In genomic region chr13:90564096-90564495, GRCh38 we compare ENCODE assay signal across 29 cellular contexts.
"Had no signal": no experiment of that assay in that cellular context is flagged by ENCODE, and none has a peak within 500 bp of the region (broad histone marks: within the 10 kb centered on the region; RNA-seq: fewer than 3 reads in every experiment).

No MANE protein-coding gene starts in this region.

- H3K4me1 ChIP-seq: neural progenitor cell, pancreas, psoas muscle, right lobe of liver, sigmoid colon, stomach, thyroid gland, tibial nerve, upper lobe of left lung, vagina had no signal

- H3K36me3 Mint-ChIP-seq: naive thymus-derived CD4-positive, alpha-beta T cell; natural killer cell; neural progenitor cell; stimulated activated effector memory CD8-positive, alpha-beta T cell treated with anti-CD3 and anti-CD28 coated beads, Interleukin-12 subunit alpha, Interleukin-12 subunit beta, amount 100 ng/mL, for 72 hours; stimulated activated naive B cell treated with anti-CD40 and anti-IgM and Interleukin-4, amounts not matched to agents 10 μg/mL and 1 μg/mL and 100 μg/mL, for 72 hours had no signal

- H3K27ac Mint-ChIP-seq: naive thymus-derived CD4-positive, alpha-beta T cell; natural killer cell; nephron; neural progenitor cell; progenitor cell of endocrine pancreas; stimulated activated effector memory CD8-positive, alpha-beta T cell treated with anti-CD3 and anti-CD28 coated beads, Interleukin-12 subunit alpha, Interleukin-12 subunit beta, amount 100 ng/mL, for 72 hours; stimulated activated naive B cell treated with anti-CD40 and anti-IgM and Interleukin-4, amounts not matched to agents 10 μg/mL and 1 μg/mL and 100 μg/mL, for 72 hours; stimulated activated naive CD8-positive, alpha-beta T cell treated with anti-CD3 and anti-CD28 coated beads, Interleukin-15, Interleukin-2, amounts not matched to agents 100 ng/mL and 50 ng/mL, for 24 hours had no signal

- H3K36me3 ChIP-seq: neural progenitor cell, neutrophil, pancreas, right lobe of liver, sigmoid colon, stomach, thoracic aorta, thyroid gland, tibial nerve, upper lobe of left lung, vagina had no signal

- H3K27ac ChIP-seq: neural progenitor cell, neutrophil, pancreas, psoas muscle, right lobe of liver, sigmoid colon, stomach, thoracic aorta, thyroid gland, tibial nerve, upper lobe of left lung, vagina had no signal

- H3K9me3 Mint-ChIP-seq: neural progenitor cell had no signal

- H2AFZ ChIP-seq: neural progenitor cell had no signal

- H3K4me1 Mint-ChIP-seq: natural killer cell; nephron; neural progenitor cell; stimulated activated effector memory CD8-positive, alpha-beta T cell treated with anti-CD3 and anti-CD28 coated beads, Interleukin-12 subunit alpha, Interleukin-12 subunit beta, amount 100 ng/mL, for 72 hours; stimulated activated naive B cell treated with anti-CD40 and anti-IgM and Interleukin-4, amounts not matched to agents 10 μg/mL and 1 μg/mL and 100 μg/mL, for 72 hours had no signal

- DNase-seq: naive thymus-derived CD4-positive, alpha-beta T cell; natural killer cell; nucleus accumbens; psoas muscle; right lobe of liver; sigmoid colon; small intestine; stimulated activated CD4-positive, alpha-beta T cell treated with anti-CD3 and anti-CD28 coated beads, Interleukin-15, amount 100 ng/mL, for 24 hours; stimulated activated CD4-positive, alpha-beta T cell treated with anti-CD3 and anti-CD28 coated beads, Interleukin-2, amount 100 ng/mL, for 24 hours; stimulated activated CD4-positive, alpha-beta T cell treated with anti-CD3 and anti-CD28 coated beads, Interleukin-2, amount 100 ng/mL, for 48 hours; stimulated activated CD4-positive, alpha-beta T cell treated with anti-CD3 and anti-CD28 coated beads, Interleukin-4, amount 100 ng/mL, for 24 hours; stimulated activated naive B cell treated with anti-CD40 and anti-IgM and Interleukin-4, amounts not matched to agents 10 μg/mL and 1 μg/mL and 100 μg/mL, for 72 hours; stimulated activated naive CD4-positive, alpha-beta T cell treated with Interleukin-2 at 50 U/mL for 16 hours; stomach; thyroid gland; trophoblast cell had no signal

- H3K27me3 Mint-ChIP-seq: naive thymus-derived CD4-positive, alpha-beta T cell; progenitor cell of endocrine pancreas; stimulated activated naive B cell treated with anti-CD40 and anti-IgM and Interleukin-4, amounts not matched to agents 10 μg/mL and 1 μg/mL and 100 μg/mL, for 72 hours; stimulated activated naive CD8-positive, alpha-beta T cell treated with anti-CD3 and anti-CD28 coated beads, Interleukin-15, Interleukin-2, amounts not matched to agents 100 ng/mL and 50 ng/mL, for 24 hours had no signal

- H3K4me3 Mint-ChIP-seq: naive thymus-derived CD4-positive, alpha-beta T cell; natural killer cell; nephron; neural progenitor cell; stimulated activated effector memory CD8-positive, alpha-beta T cell treated with anti-CD3 and anti-CD28 coated beads, Interleukin-12 subunit alpha, Interleukin-12 subunit beta, amount 100 ng/mL, for 72 hours; stimulated activated naive B cell treated with anti-CD40 and anti-IgM and Interleukin-4, amounts not matched to agents 10 μg/mL and 1 μg/mL and 100 μg/mL, for 72 hours; stimulated activated naive CD8-positive, alpha-beta T cell treated with anti-CD3 and anti-CD28 coated beads, Interleukin-15, Interleukin-2, amounts not matched to agents 100 ng/mL and 50 ng/mL, for 24 hours had no signal

- H3K9me3 ChIP-seq: neutrophil, pancreas, psoas muscle, right lobe of liver, sigmoid colon, thoracic aorta, thyroid gland, tibial nerve, upper lobe of left lung, vagina had no signal

- H3K9ac ChIP-seq: neural progenitor cell had no signal

- H3K4me3 ChIP-seq: neural progenitor cell, pancreas, psoas muscle, right lobe of liver, sigmoid colon, stomach, thoracic aorta, thyroid gland, tibial nerve, upper lobe of left lung, vagina had no signal

- H3K4me2 ChIP-seq: neural progenitor cell had no signal

- FAIRE-seq: pancreas, small intestine, urothelium cell line had no signal

- H3K27me3 ChIP-seq: neural progenitor cell, neutrophil, pancreas, right lobe of liver, sigmoid colon, stomach, thyroid gland, tibial nerve, upper lobe of left lung, vagina had no signal

- ATAC-seq: naive thymus-derived CD4-positive, alpha-beta T cell; natural killer cell; pancreas; psoas muscle; right cardiac atrium; right lobe of liver; stimulated activated effector memory CD8-positive, alpha-beta T cell treated with anti-CD3 and anti-CD28 coated beads, Interleukin-12 subunit alpha, Interleukin-12 subunit beta, amount 100 ng/mL, for 72 hours had no signal
